In the genomic region with DNA sequence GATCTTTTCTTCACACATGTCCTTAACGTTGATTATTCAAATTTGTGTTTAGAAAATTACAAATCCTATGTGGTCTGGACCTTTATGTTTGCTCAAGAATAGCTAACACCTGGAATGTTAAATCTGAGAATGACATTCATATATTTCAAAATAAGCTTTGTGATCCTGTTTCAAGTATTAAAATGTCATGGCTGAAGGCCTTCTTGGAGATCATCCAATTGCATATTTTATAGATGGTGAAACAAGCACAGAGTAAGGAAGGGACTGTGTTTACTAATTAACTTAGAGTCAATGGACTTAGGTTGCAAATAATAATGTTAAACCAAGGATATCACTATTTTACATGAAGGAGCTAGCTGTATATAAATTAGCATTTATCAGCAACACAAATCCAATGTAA, we compare ENCODE assay signal across 24 cellular contexts.
"Had no signal": no experiment of that assay in that cellular context is flagged by ENCODE, and none has a peak within 500 bp of the region (broad histone marks: within the 10 kb centered on the region; RNA-seq: fewer than 3 reads in every experiment).

No MANE protein-coding gene starts in this region.

- DNase-seq: activated CD4-positive, alpha-beta memory T cell treated with anti-CD3 and anti-CD28 coated beads, Interleukin-2, amount 10 ng/mL, durations not matched to agents 7 days and 5 days; activated CD4-positive, alpha-beta T cell treated with anti-CD3 and anti-CD28 coated beads, Interleukin-2, amount 10 ng/mL, durations not matched to agents 24 days and 14 days; activated effector memory CD4-positive, alpha-beta T cell treated with anti-CD3 and anti-CD28 coated beads, Interleukin-2, amount 50 U/mL, for 16 hours; activated naive CD4-positive, alpha-beta T cell treated with anti-CD3 and anti-CD28 coated beads, Interleukin-2, amount 10 ng/mL, durations not matched to agents 7 days and 5 days; activated naive CD8-positive, alpha-beta T cell treated with anti-CD3 and anti-CD28 coated beads, Interleukin-2, amount 50 U/mL, for 24 hours; anterior cingulate cortex; body of pancreas; cortex of kidney; endodermal cell; head of caudate nucleus; lower lobe of right lung; mesendoderm; naive B cell; posterior cingulate gyrus; sigmoid colon; stimulated activated CD4-positive, alpha-beta T cell treated with anti-CD3 and anti-CD28 coated beads, Interleukin-15, amount 100 ng/mL, for 24 hours; stimulated activated naive B cell treated with anti-CD40 and anti-IgM and Interleukin-4, amounts not matched to agents 10 μg/mL and 1 μg/mL and 100 μg/mL, for 72 hours; trophoblast cell; uterus had no signal

- FAIRE-seq: islet of Langerhans had no signal

- H3K4me3 ChIP-seq: body of pancreas, cardiac muscle cell, gastroesophageal sphincter, lower lobe of right lung, neural progenitor cell, sigmoid colon, smooth muscle cell, uterus had no signal
